In the genomic region with DNA sequence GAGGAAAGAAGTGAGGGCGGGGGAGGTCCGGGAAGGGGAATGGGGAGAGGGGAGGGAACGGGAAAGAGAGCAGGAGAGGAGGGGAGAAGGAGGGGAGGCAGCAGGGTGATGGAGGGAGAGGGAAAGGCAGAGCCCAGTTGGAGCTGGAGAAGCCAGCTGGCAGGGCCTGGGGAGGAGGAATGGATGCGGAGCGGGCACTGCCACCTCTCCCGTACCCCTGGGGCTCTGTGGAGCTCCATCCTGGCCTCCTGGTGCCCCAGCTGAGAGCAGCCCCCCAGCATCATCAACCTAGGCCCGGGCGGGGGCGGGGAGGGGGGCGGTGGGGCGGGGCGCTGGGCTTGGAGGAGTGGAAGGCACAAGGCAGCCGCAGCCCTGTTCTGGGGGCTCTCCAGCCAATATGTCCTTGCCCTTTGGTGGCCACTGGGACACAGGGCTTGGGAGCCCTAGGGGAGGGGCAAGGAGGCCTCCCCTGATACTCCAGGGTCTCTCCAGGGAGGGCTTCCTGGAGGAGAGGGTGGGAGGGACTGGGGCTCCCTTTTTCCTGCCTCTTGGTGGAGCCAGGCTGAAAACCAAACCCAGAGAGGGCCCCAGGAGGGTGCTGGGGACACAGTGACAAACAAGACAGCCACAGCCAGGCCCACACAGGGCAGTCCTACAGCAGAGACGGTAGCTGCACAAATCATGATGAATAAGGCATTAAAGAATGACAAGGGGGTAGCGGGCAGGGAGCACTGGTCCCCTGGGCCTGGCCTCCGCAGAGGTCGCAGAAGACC, we compare ENCODE assay signal across 8 cellular contexts.
A peak's percentile ranks its signal among the peaks of the same experiment; 100 is the strongest.
DNase-seq lines count a peak whose midpoint lies in the region; ATAC-seq and TF ChIP-seq lines count a peak whose summit lies in the region.

No MANE protein-coding gene starts in this region.

- H3K27me3 ChIP-seq in heart left ventricle (no peaks in the 10 kb centered on the region), trophoblast cell (ENCODE audit: insufficient read depth, low read length) (no peaks in the 10 kb centered on the region)

- H3K79me1 ChIP-seq in trophoblast cell (ENCODE audit: low read length) = peaks cover 83% of the 10 kb centered on the region

- H3K4me3 Mint-ChIP-seq in activated CD4-positive, alpha-beta memory T cell treated with anti-CD3 and anti-CD28 coated beads, Interleukin-2, amount 10 ng/mL, durations not matched to agents 7 days and 5 days = peak overlapping the region; percentile 78

- peak overlapping the region; percentile 98 for H3K14ac ChIP-seq in trophoblast cell (ENCODE audit: low read length)

- H3K27ac ChIP-seq in heart left ventricle (peak overlapping the region; percentile 93 to 100 (median 98)), trophoblast cell (ENCODE audit: low read depth, low read length) (peak overlapping the region; percentile 100)

- H3K4me1 ChIP-seq in heart left ventricle (peaks cover 0 to 81% (median 52%) of the 10 kb centered on the region in 12 donors), trophoblast cell (ENCODE audit: control insufficient read depth in 1 of 2, insufficient read depth in 2 of 2, low read length in 2 of 2) (peaks cover 69 to 71% of the 10 kb centered on the region in 2 experiments)

- H2BK5ac ChIP-seq in trophoblast cell (ENCODE audit: low read depth, low read length, poor library complexity) = peak overlapping the region; percentile 98

- H3K4me1 Mint-ChIP-seq in activated CD4-positive, alpha-beta memory T cell treated with anti-CD3 and anti-CD28 coated beads, Interleukin-2, amount 10 ng/mL, durations not matched to agents 7 days and 5 days = peaks cover 35% of the 10 kb centered on the region

- peak in 1 of 12 donors; percentile 4 for TF ChIP-seq CTCF in heart left ventricle (IDR thresholded peaks at IDR 0.05)

- CTCF ChIA-PET in activated CD4-positive, alpha-beta memory T cell treated with anti-CD3 and anti-CD28 coated beads, Interleukin-2, amount 10 ng/mL, durations not matched to agents 7 days and 5 days (lab: Charles Lee) = interaction anchor here (0.6 to 1.8 kb wide), 6 partner anchors 37 to 365 kb away, joined by 3 to 6 read pairs (median 4); a partner anchor contains a TSS

- peak overlapping the region; percentile 96 for H4K12ac ChIP-seq in trophoblast cell (ENCODE audit: low read depth, low read length)

- H3K27me3 Mint-ChIP-seq in activated CD4-positive, alpha-beta memory T cell treated with anti-CD3 and anti-CD28 coated beads, Interleukin-2, amount 10 ng/mL, durations not matched to agents 7 days and 5 days = no peaks in the 10 kb centered on the region

- H3K36me3 ChIP-seq in heart left ventricle (peaks cover 0 to 11% (median 4%) of the 10 kb centered on the region in 9 donors), trophoblast cell (ENCODE audit: control insufficient read depth in 1 of 2, insufficient read depth in 2 of 2, low read length in 2 of 2) (peaks cover 0 to under 1% of the 10 kb centered on the region in 2 experiments)

- H3K18ac ChIP-seq in trophoblast cell (ENCODE audit: low read length) = peak overlapping the region; percentile 86

- peak overlapping the region; percentile 95 for H2BK120ac ChIP-seq in trophoblast cell (ENCODE audit: insufficient read depth, low read length, poor library complexity)

- peak overlapping the region; percentile 96 for H4K8ac ChIP-seq in trophoblast cell (ENCODE audit: low read depth, low read length)

- H3K36me3 Mint-ChIP-seq in activated CD4-positive, alpha-beta memory T cell treated with anti-CD3 and anti-CD28 coated beads, Interleukin-2, amount 10 ng/mL, durations not matched to agents 7 days and 5 days (ENCODE audit: low read depth) = peaks cover 9% of the 10 kb centered on the region

- POLR2A ChIA-PET in activated CD4-positive, alpha-beta memory T cell treated with anti-CD3 and anti-CD28 coated beads, Interleukin-2, amount 10 ng/mL, durations not matched to agents 7 days and 5 days (lab: Charles Lee) = interaction anchor here (1.0 to 3.7 kb wide), 14 partner anchors 8 to 357 kb away, joined by 3 to 16 read pairs (median 4); a partner anchor contains a TSS

- peak overlapping the region; percentile 90 for H3K4ac ChIP-seq in trophoblast cell (ENCODE audit: low read depth, low read length)

- H3K79me2 ChIP-seq in trophoblast cell (ENCODE audit: control insufficient read depth, insufficient read depth, low read length, poor library complexity) = peaks cover 37% of the 10 kb centered on the region

- peak overlapping the region; percentile 95 for H2AK5ac ChIP-seq in trophoblast cell (ENCODE audit: low read length)

- ATAC-seq in Right ventricle myocardium inferior = peak; percentile 15
- ATAC-seq in heart left ventricle = peak; percentile 8 to 30 (median 15)
- ATAC-seq in GM21529 (IDR thresholded peaks at IDR 0.05; ENCODE audit: unreplicated experiment) = no peak
- ATAC-seq in GM21526 (IDR thresholded peaks at IDR 0.05; ENCODE audit: low FRiP score, unreplicated experiment) = no peak
- no peak for ATAC-seq in HG02840 (IDR thresholded peaks at IDR 0.05; ENCODE audit: low FRiP score, unreplicated experiment)

- WGBS in heart left ventricle, 4 donors = 20 to 29% (median 24%) methylated on average over 10 to 17 of the region's 17 CpGs
- no CpG with 5 or more reads among the region's 17 CpGs for WGBS in trophoblast cell (ENCODE audit: extremely low coverage, insufficient coverage, insufficient read length)

- H2BK12ac ChIP-seq in trophoblast cell (ENCODE audit: low read length) = peak overlapping the region; percentile 68

- peak in 1 of 2 donors; percentile 25 for TF ChIP-seq POLR2A in heart left ventricle (IDR thresholded peaks at IDR 0.05)

- no peaks in the 10 kb centered on the region for H3K9me3 ChIP-seq in heart left ventricle
- H3K9me3 ChIP-seq in trophoblast cell (ENCODE audit: insufficient read depth, low read depth, low read length) = no peaks in the 10 kb centered on the region

- H3K4me3 ChIP-seq in heart left ventricle (peak overlapping the region; percentile 30 to 72 (median 62)), trophoblast cell (ENCODE audit: low read depth, low read length) (peak overlapping the region; percentile 64)

- H3K9ac ChIP-seq in trophoblast cell (ENCODE audit: low read length) = peak overlapping the region; percentile 80

- DNase-seq in Right ventricle myocardium inferior (ENCODE audit: missing footprints) (peak; percentile 74), cardiac septum (ENCODE audit: low spot score) (no peak), heart left ventricle (peak in 4 of 5 donors; percentile 47 to 74 (median 58)), trophoblast cell (peak in 1 of 2 donors; percentile 31)
- no peak for DNase-seq in activated CD4-positive, alpha-beta memory T cell treated with anti-CD3 and anti-CD28 coated beads, Interleukin-2, amount 10 ng/mL, durations not matched to agents 7 days and 5 days

- peak overlapping the region; percentile 52 for H2AFZ ChIP-seq in trophoblast cell (ENCODE audit: insufficient read depth, low read length, poor library complexity)

- no peak overlapping the region for H3K23ac ChIP-seq in trophoblast cell (ENCODE audit: low read length)

- intact Hi-C loops in Right ventricle myocardium inferior (cut with DNase I) = loop anchor here (2.0 kb wide), 3 partner anchors 36 to 358 kb away; no protein-coding TSS in a partner anchor
- intact Hi-C loops in cardiac septum (cut with DNase I) = loop anchor here (1.0 to 2.0 kb wide), 3 partner anchors 39 to 322 kb away; no protein-coding TSS in a partner anchor
- intact Hi-C loops in heart left ventricle (cut with DNase I) = loop anchor here in 7 of 10 donors (2.0 to 5.0 kb wide), 14 partner anchors 50 to 360 kb away; a partner anchor contains a TSS

- H4K91ac ChIP-seq in trophoblast cell (ENCODE audit: low read depth, low read length) = peak overlapping the region; percentile 100

- H3K27ac Mint-ChIP-seq in activated CD4-positive, alpha-beta memory T cell treated with anti-CD3 and anti-CD28 coated beads, Interleukin-2, amount 10 ng/mL, durations not matched to agents 7 days and 5 days = peak overlapping the region; percentile 71

- no peaks in the 10 kb centered on the region for H3K9me3 Mint-ChIP-seq in activated CD4-positive, alpha-beta memory T cell treated with anti-CD3 and anti-CD28 coated beads, Interleukin-2, amount 10 ng/mL, durations not matched to agents 7 days and 5 days

- peak overlapping the region; percentile 63 for H3K4me2 ChIP-seq in trophoblast cell (ENCODE audit: low read length)

Comparison
In these comparisons a context has a peak if more than half of its experiments do, and no peak if none do; other contexts are left out.
1. DNase-seq: peak in Right ventricle myocardium inferior (single experiment) and heart left ventricle (4 of 5); none in cardiac septum (single experiment) and activated CD4-positive, alpha-beta memory T cell treated with anti-CD3 and anti-CD28 coated beads, Interleukin-2, amount 10 ng/mL, durations not matched to agents 7 days and 5 days (single experiment).
2. ATAC-seq: peak in Right ventricle myocardium inferior (single experiment) and heart left ventricle (4 of 4); none in GM21529 (single experiment), GM21526 (single experiment) and HG02840 (single experiment).